1 cellular context compared by ENCODE assay signal in genomic region chr6:31350551-31350950, GRCh38.
TF ChIP-seq lines count a peak whose summit lies in the region.

No MANE protein-coding gene starts in this region.

TF ChIP-seq in GM12878, 131 proteins besides CTCF, POLR2A, EP300 and RAD21:
- TF ChIP-seq YY1 (IDR thresholded peaks at IDR 0.05; ENCODE audit: low read depth, low read length) (0 out of 2 replicates have a peak, but pooled peaks have one; percentile 28), CHD4 (IDR thresholded peaks at IDR 0.05) (no peak), PRDM15 (CRISPR knock-in tag; IDR thresholded peaks at IDR 0.05) (no peak), KAT2A (conservative IDR thresholded peaks at IDR 0.05; ENCODE audit: control insufficient read depth, low read depth, low read length) (no peak), NFIC (IDR thresholded peaks at IDR 0.05; ENCODE audit: low read depth, low read length) (no peak), SP1 (IDR thresholded peaks at IDR 0.05; ENCODE audit: low read depth, low read length) (no peak), POU2F2 (IDR thresholded peaks at IDR 0.05; ENCODE audit: borderline replicate concordance, low read depth, low read length) (peak; percentile 92), NBN (IDR thresholded peaks at IDR 0.05) (no peak), RELA (IDR thresholded peaks at IDR 0.05; ENCODE audit: borderline replicate concordance, partially characterized antibody) (no peak), RAD51 (IDR thresholded peaks at IDR 0.05) (no peak), ZNF687 (IDR thresholded peaks at IDR 0.05) (no peak), MAX (IDR thresholded peaks at IDR 0.05; ENCODE audit: low read depth, low read length) (no peak), BHLHE40 (IDR thresholded peaks at IDR 0.05; ENCODE audit: borderline replicate concordance in 1 of 2, low read depth in 2 of 2, low read length in 1 of 2) (peak; percentile 22 to 42; a peak in 2 of 4 replicates)
